8 cellular contexts compared by ENCODE assay signal in genomic region chr1:81801834-81802531, GRCh38. TPM values are rescaled to one million over a fixed set of nuclear protein-coding genes. Genes with fewer than 3 reads are reported as not detected.
DNase-seq lines count a peak whose midpoint lies in the region; ATAC-seq and TF ChIP-seq lines count a peak whose summit lies in the region.

No MANE protein-coding gene starts in this region.

- TF ChIP-seq CTCF in astrocyte of the spinal cord (IDR thresholded peaks at IDR 0.05; ENCODE audit: low read depth, low read length), result no peak
- TF ChIP-seq CTCF in spleen (IDR thresholded peaks at IDR 0.05 in 8 of 11, conservative IDR thresholded peaks at IDR 0.05 in 3 of 11), result no peak

- peaks cover 3 to 34% (median 17%) of the 10 kb centered on the region in 5 donors for H3K9me3 Mint-ChIP-seq in CD8-positive, alpha-beta memory T cell

- H3K36me3 Mint-ChIP-seq in CD8-positive, alpha-beta memory T cell, result peaks cover 0 to 5% (median 0%) of the 10 kb centered on the region in 3 donors

- in situ Hi-C loops in astrocyte of the spinal cord (cut with HindIII; ENCODE audit: low sequenced_read_pairs), result no loop called here

- H3K9ac ChIP-seq in HUES48 (ENCODE audit: low read depth, low read length), result peak overlapping the region; percentile 74

- DNase-seq in COR-L47 (lab: John Stamatoyannopoulos, UW) (peak; percentile 48), astrocyte of the spinal cord (ENCODE audit: low read depth, low spot score) (peak; percentile 55), spleen (no peak), cortex of kidney (lab: John Stamatoyannopoulos, UW) (no peak)
- DNase-seq in CD8-positive, alpha-beta memory T cell, result no peak

- H3K4me1 ChIP-seq in HUES48 (ENCODE audit: control insufficient read depth, insufficient read depth, low read length) (peaks cover 56% of the 10 kb centered on the region), spleen (peaks cover 0 to 30% (median 17%) of the 10 kb centered on the region in 6 donors)
- H3K4me1 ChIP-seq in CD8-positive, alpha-beta memory T cell (ENCODE audit: insufficient read depth, low read length), result no peaks in the 10 kb centered on the region

- H3K4me3 ChIP-seq in HUES48 (ENCODE audit: low read depth, low read length) (peak overlapping the region; percentile 99), astrocyte of the spinal cord (ENCODE audit: low read depth, low read length) (peak overlapping the region; percentile 72), iPS-18c (ENCODE audit: insufficient read depth, low read depth, low read length) (peak overlapping the region; percentile 90), spleen (peak overlapping the region; percentile 45 to 76 (median 56))
- no peak overlapping the region for H3K4me3 ChIP-seq in CD8-positive, alpha-beta memory T cell (ENCODE audit: low read length)

- no peaks in the 10 kb centered on the region for H3K36me3 ChIP-seq in HUES48 (ENCODE audit: control insufficient read depth, insufficient read depth, low read length)
- H3K36me3 ChIP-seq in spleen, result no peaks in the 10 kb centered on the region
- H3K36me3 ChIP-seq in CD8-positive, alpha-beta memory T cell (ENCODE audit: insufficient read depth, low read length), result no peaks in the 10 kb centered on the region

- H3K9me3 ChIP-seq in HUES48 (ENCODE audit: control insufficient read depth, insufficient read depth, low read length) (no peaks in the 10 kb centered on the region), iPS-18c (ENCODE audit: control insufficient read depth, insufficient read depth, low read length) (no peaks in the 10 kb centered on the region), spleen (no peaks in the 10 kb centered on the region)
- H3K9me3 ChIP-seq in CD8-positive, alpha-beta memory T cell (ENCODE audit: low read length), result no peaks in the 10 kb centered on the region

- ATAC-seq in HG03280 (IDR thresholded peaks at IDR 0.05; ENCODE audit: unreplicated experiment), result no peak

- H3K4me3 Mint-ChIP-seq in CD8-positive, alpha-beta memory T cell, result no peak overlapping the region

- POLR2A ChIA-PET in CD8-positive, alpha-beta memory T cell (lab: Charles Lee), result no interaction called here

- H3K27ac Mint-ChIP-seq in CD8-positive, alpha-beta memory T cell, result no peak overlapping the region

- TF ChIP-seq POLR2A in spleen (IDR thresholded peaks at IDR 0.05), result no peak

- H3K27ac ChIP-seq in HUES48 (ENCODE audit: low read depth, low read length), result peak overlapping the region; percentile 86
- peak overlapping the region; percentile 62 to 93 (median 91) for H3K27ac ChIP-seq in spleen
- no peak overlapping the region for H3K27ac ChIP-seq in CD8-positive, alpha-beta memory T cell (ENCODE audit: low read depth, low read length)

- peaks cover 21 to 24% of the 10 kb centered on the region in 2 donors for H3K27me3 Mint-ChIP-seq in CD8-positive, alpha-beta memory T cell

- 1 to 6% (median 1%) methylated on average over 42 to 76 of the region's 76 CpGs for WGBS in spleen, 5 donors

- H3K27me3 ChIP-seq in HUES48 (ENCODE audit: control insufficient read depth, insufficient read depth, low read length), result 0 out of 2 replicates have a peak, but pooled peaks cover 3% of the 10 kb centered on the region
- H3K27me3 ChIP-seq in spleen (replicated peaks in 1 of 7), result peaks cover 0 to 63% (median 28%) of the 10 kb centered on the region in 7 donors
- no peaks in the 10 kb centered on the region for H3K27me3 ChIP-seq in CD8-positive, alpha-beta memory T cell (ENCODE audit: insufficient read depth, low read length, poor library complexity, severe bottlenecking)

- intact Hi-C loops in spleen (cut with DNase I; ENCODE audit: low total_unique reads), result no loop called here

- no peaks in the 10 kb centered on the region for H3K4me1 Mint-ChIP-seq in CD8-positive, alpha-beta memory T cell

- CTCF ChIA-PET in CD8-positive, alpha-beta memory T cell (lab: Charles Lee), result no interaction called here

RNA-seq across cellular contexts. Expression of gene ADGRL2, which starts 1.2 kb away (rescaled TPM):
- 100 to 1,000 TPM in 2 of 7 donors, 10 to 100 TPM in 5; 36.9 to 115 (median 84.3) TPM for total RNA-seq in spleen
- polyA plus RNA-seq in spleen, result 1 to 10 TPM; 5.4 to 7.8 (median 7.1) TPM
- total RNA-seq in CD8-positive, alpha-beta memory T cell, result not detected
- not detected for polyA plus RNA-seq in CD8-positive, alpha-beta memory T cell

Comparison
In these comparisons a context has a peak if more than half of its experiments do, and no peak if none do; other contexts are left out.
1. DNase-seq: peak in COR-L47 (single experiment) and astrocyte of the spinal cord (single experiment); none in spleen (single experiment), cortex of kidney (single experiment) and CD8-positive, alpha-beta memory T cell (0 of 5).
2. RNA of gene ADGRL2, which starts 1.2 kb away (total RNA-seq): 36.9 to 115 TPM in spleen; not detected in CD8-positive, alpha-beta memory T cell; every median in the first group is over 10 times any median in the second.